Comparison of ENCODE assay signal across 8 cellular contexts in genomic region chr7:44044315-44045225, GRCh38. TPM values are rescaled to one million over a fixed set of nuclear protein-coding genes. Genes with fewer than 3 reads are reported as not detected.
DNase-seq lines count a peak whose midpoint lies in the region; ATAC-seq and TF ChIP-seq lines count a peak whose summit lies in the region.

TSS of gene DBNL (plus strand) at chr7:44044702. CDS start at chr7:44044738, 36 bp downstream.

- peak within 1 kb of the TSS; percentile 89 for H3K27ac Mint-ChIP-seq in activated CD4-positive, alpha-beta T cell treated with anti-CD3 and anti-CD28 coated beads, Interleukin-2, amount 10 ng/mL, durations not matched to agents 24 days and 14 days

- no peak for TF ChIP-seq CTCF in coronary artery (IDR thresholded peaks at IDR 0.05)

- H3K36me3 Mint-ChIP-seq in activated CD4-positive, alpha-beta T cell treated with anti-CD3 and anti-CD28 coated beads, Interleukin-2, amount 10 ng/mL, durations not matched to agents 24 days and 14 days (ENCODE audit: low read depth) = peaks cover 29% of the 10 kb centered on the region

- H3K4me1 Mint-ChIP-seq in activated CD4-positive, alpha-beta T cell treated with anti-CD3 and anti-CD28 coated beads, Interleukin-2, amount 10 ng/mL, durations not matched to agents 24 days and 14 days = peaks cover 40% of the 10 kb centered on the region

- no peaks in the 10 kb centered on the region for H3K27me3 Mint-ChIP-seq in activated CD4-positive, alpha-beta T cell treated with anti-CD3 and anti-CD28 coated beads, Interleukin-2, amount 10 ng/mL, durations not matched to agents 24 days and 14 days

- H3K4me3 Mint-ChIP-seq in activated CD4-positive, alpha-beta T cell treated with anti-CD3 and anti-CD28 coated beads, Interleukin-2, amount 10 ng/mL, durations not matched to agents 24 days and 14 days = peak within 1 kb of the TSS; percentile 91

- intact Hi-C loops in activated CD4-positive, alpha-beta T cell treated with anti-CD3 and anti-CD28 coated beads, Interleukin-2, amount 10 ng/mL, durations not matched to agents 24 days and 14 days (cut with micrococcal nuclease) = loop anchor here (1.0 kb wide), 2 partner anchors 25 to 38 kb away; partner anchors contain the start of gene POLM

- DNase-seq in AG20443 (ENCODE audit: low spot score) (peak; percentile 96), NCI-H510A treated with DMSO at 0.1 percent for 48 hours (lab: John Stamatoyannopoulos, UW) (peak; percentile 90), coronary artery (ENCODE audit: low spot score) (peak; percentile 94), left lobe of liver (ENCODE audit: low spot score) (peak; percentile 96)
- peak; percentile 99 for DNase-seq in activated CD4-positive, alpha-beta T cell treated with anti-CD3 and anti-CD28 coated beads, Interleukin-2, amount 10 ng/mL, durations not matched to agents 24 days and 14 days
- peak; percentile 95 to 96 for DNase-seq in stimulated activated CD4-positive, alpha-beta T cell treated with anti-CD3 and anti-CD28 coated beads, Interleukin-2, amount 100 ng/mL, for 24 hours

- H3K9me3 Mint-ChIP-seq in activated CD4-positive, alpha-beta T cell treated with anti-CD3 and anti-CD28 coated beads, Interleukin-2, amount 10 ng/mL, durations not matched to agents 24 days and 14 days = no peaks in the 10 kb centered on the region

- H3K4me3 ChIP-seq in coronary artery = peak within 1 kb of the TSS; percentile 90

- peak; percentile 62 for ATAC-seq in GM19025 (IDR thresholded peaks at IDR 0.05; ENCODE audit: low read depth, unreplicated experiment)
- ATAC-seq in HG03280 (IDR thresholded peaks at IDR 0.05; ENCODE audit: unreplicated experiment) = peak; percentile 75
- peak; percentile 95 for ATAC-seq in left lobe of liver

- H3K27ac ChIP-seq in coronary artery = peak within 1 kb of the TSS; percentile 81 to 94

RNA-seq across cellular contexts. Expression of gene DBNL, which starts in this region (rescaled TPM):
- 127 and 131 TPM in 2 replicates for total RNA-seq in activated CD4-positive, alpha-beta T cell treated with anti-CD3 and anti-CD28 coated beads, Interleukin-2, amount 10 ng/mL, durations not matched to agents 24 days and 14 days
- 38.9 TPM for total RNA-seq in left lobe of liver

Comparison
In these comparisons a context has a peak if more than half of its experiments do, and no peak if none do; other contexts are left out.
1. Peak in every context shown above with its lines: DNase-seq, ATAC-seq, H3K4me3 ChIP-seq and H3K27ac ChIP-seq.